ENCODE assay signal across 7 cellular contexts in genomic region chr22:24146190-24146616, GRCh38. TPM values are rescaled to one million over a fixed set of nuclear protein-coding genes. Genes with fewer than 3 reads are reported as not detected.
A peak's percentile ranks its signal among the peaks of the same experiment; 100 is the strongest.
DNase-seq lines count a peak whose midpoint lies in the region; ATAC-seq and TF ChIP-seq lines count a peak whose summit lies in the region.

No MANE protein-coding gene starts in this region.

- no peaks in the 10 kb centered on the region for H3K9me3 ChIP-seq in hepatocyte (ENCODE audit: low read depth)

- peaks cover 3% of the 10 kb centered on the region for H3K79me2 ChIP-seq in hepatocyte

- H2AFZ ChIP-seq in hepatocyte, result no peak overlapping the region

- H3K27ac Mint-ChIP-seq in activated naive CD8-positive, alpha-beta T cell treated with anti-CD3 and anti-CD28 coated beads, Interleukin-2, amount 50 U/mL, for 24 hours, result peak overlapping the region; percentile 68

- H4K20me1 ChIP-seq in hepatocyte (ENCODE audit: insufficient read depth, poor library complexity, severe bottlenecking), result no peaks in the 10 kb centered on the region

- H3K9me2 ChIP-seq in hepatocyte (replicated peaks; ENCODE audit: insufficient read depth), result no peaks in the 10 kb centered on the region

- H3K9me3 Mint-ChIP-seq in activated naive CD8-positive, alpha-beta T cell treated with anti-CD3 and anti-CD28 coated beads, Interleukin-2, amount 50 U/mL, for 24 hours, result no peaks in the 10 kb centered on the region

- 4% methylated on average over 4 of the region's 4 CpGs for WGBS in hepatocyte (ENCODE audit: low lambda C conversion rate, missing lambda C conversion rate)

- H3K27me3 Mint-ChIP-seq in activated naive CD8-positive, alpha-beta T cell treated with anti-CD3 and anti-CD28 coated beads, Interleukin-2, amount 50 U/mL, for 24 hours, result no peaks in the 10 kb centered on the region

- H3K27ac ChIP-seq in hepatocyte, result peak overlapping the region; percentile 82

- H3K4me1 Mint-ChIP-seq in activated naive CD8-positive, alpha-beta T cell treated with anti-CD3 and anti-CD28 coated beads, Interleukin-2, amount 50 U/mL, for 24 hours, result peaks cover 66% of the 10 kb centered on the region

- DNase-seq in EH (ENCODE audit: low read depth), result peak; percentile 87
- DNase-seq in H4 (ENCODE audit: low spot score), result peak; percentile 67
- peak; percentile 66 for DNase-seq in NCI-H510A (lab: John Stamatoyannopoulos, UW)
- DNase-seq in activated naive CD8-positive, alpha-beta T cell treated with anti-CD3 and anti-CD28 coated beads, Interleukin-2, amount 50 U/mL, for 24 hours, result no peak
- DNase-seq in hepatocyte (ENCODE audit: low spot score), result peak; percentile 82
- DNase-seq in smooth muscle cell of the brain vasculature (ENCODE audit: low read depth, low spot score), result peak; percentile 28
- DNase-seq in mesenteric fat pad (ENCODE audit: low spot score), result no peak

- H3K36me3 Mint-ChIP-seq in activated naive CD8-positive, alpha-beta T cell treated with anti-CD3 and anti-CD28 coated beads, Interleukin-2, amount 50 U/mL, for 24 hours (ENCODE audit: low read depth), result peaks cover 4% of the 10 kb centered on the region

- H3K4me3 ChIP-seq in hepatocyte, result no peak overlapping the region

- H3K4me2 ChIP-seq in hepatocyte, result peak overlapping the region; percentile 48

- peaks cover 53% of the 10 kb centered on the region for H3K4me1 ChIP-seq in hepatocyte (ENCODE audit: insufficient read depth)

- peak overlapping the region; percentile 2 for H3K4me3 Mint-ChIP-seq in activated naive CD8-positive, alpha-beta T cell treated with anti-CD3 and anti-CD28 coated beads, Interleukin-2, amount 50 U/mL, for 24 hours

- TF ChIP-seq CTCF in hepatocyte (IDR thresholded peaks at IDR 0.05; ENCODE audit: poor library complexity), result no peak

- ATAC-seq in activated naive CD8-positive, alpha-beta T cell treated with anti-CD3 and anti-CD28 coated beads, Interleukin-2, amount 50 U/mL, for 24 hours, result no peak

- no peaks in the 10 kb centered on the region for H3K27me3 ChIP-seq in hepatocyte

- no peaks in the 10 kb centered on the region for H3K36me3 ChIP-seq in hepatocyte (replicated peaks; ENCODE audit: insufficient read depth, low read depth)

RNA-seq across cellular contexts. Expression of gene SUSD2, which starts 35.1 kb away (rescaled TPM):
- total RNA-seq in H4 (2014; rRNA removed; shearing (Covaris generic)), result 0.12 and 0.37 TPM in 2 replicates
- 6.1 and 9.7 TPM in 2 replicates for total RNA-seq in hepatocyte
- 6.9 and 10.8 TPM in 2 replicates for polyA plus RNA-seq in hepatocyte
- total RNA-seq in mesenteric fat pad, result 5.9 TPM

Comparison
In these comparisons a context has a peak if more than half of its experiments do, and no peak if none do; other contexts are left out.
1. DNase-seq: peak in EH (single experiment), H4 (single experiment), NCI-H510A (single experiment), hepatocyte (single experiment) and smooth muscle cell of the brain vasculature (single experiment); none in activated naive CD8-positive, alpha-beta T cell treated with anti-CD3 and anti-CD28 coated beads, Interleukin-2, amount 50 U/mL, for 24 hours (single experiment) and mesenteric fat pad (single experiment).